9 cellular contexts compared by ENCODE assay signal in the genomic region with DNA sequence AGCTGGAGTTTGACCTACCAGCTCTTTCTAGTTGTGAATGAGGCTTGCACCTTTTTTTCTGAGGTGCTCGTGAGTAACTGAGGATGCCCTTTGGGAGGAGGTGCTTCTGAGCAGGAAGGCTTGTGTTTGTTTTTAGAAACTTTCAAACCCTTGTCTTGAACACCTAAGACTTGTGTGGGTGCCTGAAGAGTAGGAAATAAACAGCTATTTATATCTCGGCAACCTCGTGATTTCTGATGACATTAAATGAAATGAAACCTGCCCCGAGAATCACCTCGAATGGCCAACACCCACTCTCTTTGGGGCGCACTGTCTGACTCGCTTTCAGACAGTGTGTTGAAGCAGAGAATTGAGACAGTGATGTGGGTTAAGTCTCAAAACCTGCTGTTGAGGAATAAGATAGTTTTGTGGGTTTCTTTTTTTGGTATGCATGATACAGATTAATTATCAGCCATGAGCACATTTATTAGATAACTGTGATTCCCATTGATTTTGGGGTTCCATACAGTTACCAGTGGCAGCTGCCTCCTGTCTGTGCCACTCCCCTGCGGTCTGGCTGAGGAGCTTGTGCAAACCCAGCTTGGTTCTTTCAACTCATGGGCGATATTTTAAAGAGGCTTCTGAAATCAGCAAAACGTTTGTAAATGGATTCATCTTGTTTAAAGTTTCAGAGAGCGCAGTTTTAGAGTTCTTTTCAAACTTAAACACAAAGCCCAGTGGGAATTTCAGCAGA. TPM values are rescaled to one million over a fixed set of nuclear protein-coding genes. Genes with fewer than 3 reads are reported as not detected.
DNase-seq lines count a peak whose midpoint lies in the region; ATAC-seq and TF ChIP-seq lines count a peak whose summit lies in the region.
"Had no signal": no experiment of that assay in that cellular context is flagged by ENCODE, and none has a peak within 500 bp of the region (broad histone marks: within the 10 kb centered on the region; RNA-seq: fewer than 3 reads in every experiment).

No MANE protein-coding gene starts in this region.

- no peaks in the 10 kb centered on the region for H3K9me3 ChIP-seq in testis
- H3K9me3 ChIP-seq: neutrophil had no signal

- DNase-seq in T-helper 2 cell treated with Interferon-gamma antibody and Interleukin-4, amounts not matched to agents 5 μg/mL and 100 μg/mL, for 36 hours (ENCODE audit: low spot score) = peak; percentile 70
- DNase-seq in stimulated activated CD4-positive, alpha-beta T cell treated with anti-CD3 and anti-CD28 coated beads, Interleukin-4, amount 100 ng/mL, for 24 hours = peak; percentile 62
- DNase-seq in testis = no peak
- DNase-seq in Right ventricle myocardium superior = no peak
- DNase-seq: NCI-H2171 treated with DMSO at 0.1 percent for 48 hours had no signal

- peak overlapping the region; percentile 70 for H3K4me3 Mint-ChIP-seq in T-helper 2 cell treated with Interferon-gamma antibody and Interleukin-4, amounts not matched to agents 5 μg/mL and 100 μg/mL, for 36 hours

- 80 to 86% methylated on average over 11 of the region's 11 CpGs for WGBS in testis, 2 donors

- no peaks in the 10 kb centered on the region for H3K36me3 ChIP-seq in testis (ENCODE audit: low read depth, missing control alignments)
- H3K36me3 ChIP-seq: neutrophil had no signal

- TF ChIP-seq POLR2A in testis (IDR thresholded peaks at IDR 0.05) = no peak

- TF ChIP-seq CTCF in testis (IDR thresholded peaks at IDR 0.05) = no peak

- peaks cover 86% of the 10 kb centered on the region for H3K4me1 Mint-ChIP-seq in T-helper 2 cell treated with Interferon-gamma antibody and Interleukin-4, amounts not matched to agents 5 μg/mL and 100 μg/mL, for 36 hours (ENCODE audit: low read depth)

- H3K4me1 ChIP-seq in testis = peaks cover 3% of the 10 kb centered on the region

- no peak overlapping the region for H3K4me3 ChIP-seq in testis

- intact Hi-C loops in testis (cut with DNase I; ENCODE audit: low total_unique reads) = no loop called here
- intact Hi-C loops in Right ventricle myocardium superior (cut with DNase I) = no loop called here

- H3K9me3 Mint-ChIP-seq in T-helper 2 cell treated with Interferon-gamma antibody and Interleukin-4, amounts not matched to agents 5 μg/mL and 100 μg/mL, for 36 hours = no peaks in the 10 kb centered on the region

- no peaks in the 10 kb centered on the region for H3K27me3 Mint-ChIP-seq in T-helper 2 cell treated with Interferon-gamma antibody and Interleukin-4, amounts not matched to agents 5 μg/mL and 100 μg/mL, for 36 hours (ENCODE audit: low read depth)

- peak overlapping the region; percentile 81 for H3K27ac Mint-ChIP-seq in T-helper 2 cell treated with Interferon-gamma antibody and Interleukin-4, amounts not matched to agents 5 μg/mL and 100 μg/mL, for 36 hours

- H3K27me3 ChIP-seq in testis = no peaks in the 10 kb centered on the region

- H3K36me3 Mint-ChIP-seq in T-helper 2 cell treated with Interferon-gamma antibody and Interleukin-4, amounts not matched to agents 5 μg/mL and 100 μg/mL, for 36 hours (ENCODE audit: low read depth) = peaks cover 93% of the 10 kb centered on the region

- ATAC-seq in GM18861 (IDR thresholded peaks at IDR 0.05; ENCODE audit: unreplicated experiment) (peak; percentile 37), HG02763 (IDR thresholded peaks at IDR 0.05; ENCODE audit: unreplicated experiment) (peak; percentile 48), Right ventricle myocardium superior (ENCODE audit: poor library complexity) (no peak), HG02571 (IDR thresholded peaks at IDR 0.05; ENCODE audit: unreplicated experiment) (no peak)

- no peak overlapping the region for H3K27ac ChIP-seq in testis
- H3K27ac ChIP-seq: neutrophil had no signal

RNA-seq across cellular contexts. Expression of a gene that starts 8.4 kb away (rescaled TPM):
- total RNA-seq in testis = 1 to 10 TPM; 3.7 to 7.4 TPM
- 1.8 TPM for polyA plus RNA-seq in testis (ENCODE audit: insufficient read depth, low read depth, low replicate concordance)
- 0.54 TPM for total RNA-seq in Right ventricle myocardium superior

Comparison
In these comparisons a context has a peak if more than half of its experiments do, and no peak if none do; other contexts are left out.
1. ATAC-seq: peak in GM18861 (single experiment) and HG02763 (single experiment); none in Right ventricle myocardium superior (single experiment) and HG02571 (single experiment).
2. DNase-seq: peak in T-helper 2 cell treated with Interferon-gamma antibody and Interleukin-4, amounts not matched to agents 5 μg/mL and 100 μg/mL, for 36 hours (single experiment) and stimulated activated CD4-positive, alpha-beta T cell treated with anti-CD3 and anti-CD28 coated beads, Interleukin-4, amount 100 ng/mL, for 24 hours (single experiment); none in testis (single experiment) and Right ventricle myocardium superior (single experiment).